Comparison of ENCODE assay signal across 17 cellular contexts in genomic region chr21:46021398-46021797, GRCh38. TPM values are rescaled to one million over a fixed set of nuclear protein-coding genes. Genes with fewer than 3 reads are reported as not detected.
DNase-seq lines count a peak whose midpoint lies in the region; ATAC-seq and TF ChIP-seq lines count a peak whose summit lies in the region.
"Had no signal": no experiment of that assay in that cellular context is flagged by ENCODE, and none has a peak within 500 bp of the region (broad histone marks: within the 10 kb centered on the region; RNA-seq: fewer than 3 reads in every experiment).

No MANE protein-coding gene starts in this region.

- TF ChIP-seq CTCF in Peyer's patch (IDR thresholded peaks at IDR 0.05) (no peak), esophagus squamous epithelium (IDR thresholded peaks at IDR 0.05) (no peak), WERI-Rb-1 (IDR thresholded peaks at IDR 0.05; ENCODE audit: low read depth, low read length) (no peak)

- no peaks in the 10 kb centered on the region for H3K36me3 ChIP-seq in Peyer's patch
- no peaks in the 10 kb centered on the region for H3K36me3 ChIP-seq in esophagus squamous epithelium
- H3K36me3 ChIP-seq in muscle layer of duodenum (ENCODE audit: control insufficient read depth in 1 of 2, insufficient read depth in 2 of 2, low read length in 2 of 2), result no peaks in the 10 kb centered on the region
- no peaks in the 10 kb centered on the region for H3K36me3 ChIP-seq in subcutaneous abdominal adipose tissue (ENCODE audit: control insufficient read depth in 5 of 5, insufficient read depth in 5 of 5, low read length in 5 of 5)
- no peaks in the 10 kb centered on the region for H3K36me3 ChIP-seq in WERI-Rb-1
- H3K36me3 ChIP-seq: heart right ventricle had no signal

- no peak overlapping the region for H3K4me3 ChIP-seq in Peyer's patch
- no peak overlapping the region for H3K4me3 ChIP-seq in esophagus squamous epithelium
- no peak overlapping the region for H3K4me3 ChIP-seq in muscle layer of duodenum (ENCODE audit: low read depth in 1 of 2, low read length in 2 of 2)
- H3K4me3 ChIP-seq in subcutaneous abdominal adipose tissue (ENCODE audit: low read depth in 1 of 5, low read length in 5 of 5), result peak overlapping the region in 2 of 5 donors; percentile 55 to 65
- no peak overlapping the region for H3K4me3 ChIP-seq in WERI-Rb-1 (ENCODE audit: low read depth, low read length)

- H3K9me3 ChIP-seq in Peyer's patch (no peaks in the 10 kb centered on the region), esophagus squamous epithelium (no peaks in the 10 kb centered on the region), muscle layer of duodenum (ENCODE audit: control insufficient read depth in 1 of 2, low read length in 2 of 2) (no peaks in the 10 kb centered on the region), subcutaneous abdominal adipose tissue (ENCODE audit: control insufficient read depth in 5 of 5, low read length in 5 of 5) (no peaks in the 10 kb centered on the region), WERI-Rb-1 (ENCODE audit: severe bottlenecking) (no peaks in the 10 kb centered on the region)
- H3K9me3 ChIP-seq: heart right ventricle had no signal

- no peaks in the 10 kb centered on the region for H3K27me3 ChIP-seq in Peyer's patch
- H3K27me3 ChIP-seq in esophagus squamous epithelium, result peaks cover 0 to 12% (median 0%) of the 10 kb centered on the region in 4 donors
- H3K27me3 ChIP-seq in muscle layer of duodenum (ENCODE audit: low read depth, low read length), result no peaks in the 10 kb centered on the region
- peaks cover 0 to 2% (median 0%) of the 10 kb centered on the region in 5 donors for H3K27me3 ChIP-seq in subcutaneous abdominal adipose tissue (ENCODE audit: control insufficient read depth in 5 of 5, insufficient read depth in 4 of 5, low read length in 5 of 5)
- no peaks in the 10 kb centered on the region for H3K27me3 ChIP-seq in WERI-Rb-1 (ENCODE audit: insufficient read depth, low read depth, severe bottlenecking)

- intact Hi-C loops in esophagus squamous epithelium (cut with DNase I), result no loop called here

- H3K9ac ChIP-seq in subcutaneous abdominal adipose tissue (ENCODE audit: low read length in 5 of 5), result peak overlapping the region in 1 of 5 donors; percentile 47

- H3K4me1 ChIP-seq in Peyer's patch (no peaks in the 10 kb centered on the region), esophagus squamous epithelium (peaks cover 2 to 22% (median 4%) of the 10 kb centered on the region in 3 donors), muscle layer of duodenum (ENCODE audit: control insufficient read depth in 1 of 2, insufficient read depth in 2 of 2, low read length in 2 of 2) (peaks cover 11 to 15% of the 10 kb centered on the region in 2 donors), subcutaneous abdominal adipose tissue (ENCODE audit: control insufficient read depth in 5 of 5, insufficient read depth in 5 of 5, low read length in 5 of 5) (peaks cover 3 to 15% (median 13%) of the 10 kb centered on the region in 5 donors)

- no peak for ATAC-seq in HG03521 (IDR thresholded peaks at IDR 0.05; ENCODE audit: unreplicated experiment)
- ATAC-seq: stimulated activated memory B cell treated with anti-CD40 and anti-IgM and Interleukin-4, amounts not matched to agents 10 μg/mL and 1 μg/mL and 100 μg/mL, for 72 hours had no signal

- no peak for TF ChIP-seq POLR2A in Peyer's patch (IDR thresholded peaks at IDR 0.05)
- no peak for TF ChIP-seq POLR2A in esophagus squamous epithelium (IDR thresholded peaks at IDR 0.05)

- no peak for DNase-seq in Peyer's patch
- DNase-seq in esophagus squamous epithelium (lab: John Stamatoyannopoulos, UW), result no peak
- DNase-seq in stimulated activated CD4-positive, alpha-beta T cell treated with anti-CD3 and anti-CD28 coated beads, Interleukin-4, amount 100 ng/mL, for 1 hour, result no peak
- DNase-seq in WERI-Rb-1, result no peak
- DNase-seq: activated CD4-positive, alpha-beta T cell treated with anti-CD3 and anti-CD28 coated beads, Interleukin-2, amount 10 ng/mL, durations not matched to agents 24 days and 14 days; activated naive CD4-positive, alpha-beta T cell treated with anti-CD3 and anti-CD28 coated beads for 36 hours; H9; heart right ventricle; left cardiac atrium; NCI-H1694 treated with DMSO at 0.1 percent for 48 hours; NCI-H2171; NCI-H524 treated with DMSO at 0.1 percent for 48 hours; stimulated activated CD4-positive, alpha-beta T cell treated with anti-CD3 and anti-CD28 coated beads, Interleukin-2, amount 100 ng/mL, for 48 hours had no signal

- H3K27ac ChIP-seq in Peyer's patch, result peak overlapping the region in 3 of 4 donors; percentile 28 to 77 (median 57)
- peak overlapping the region; percentile 33 to 84 (median 71) for H3K27ac ChIP-seq in esophagus squamous epithelium
- peak overlapping the region; percentile 80 for H3K27ac ChIP-seq in muscle layer of duodenum (ENCODE audit: low read length)
- H3K27ac ChIP-seq in subcutaneous abdominal adipose tissue (ENCODE audit: low read depth, low read length), result peak overlapping the region; percentile 15
- no peak overlapping the region for H3K27ac ChIP-seq in WERI-Rb-1

- 77 to 84% methylated on average over 2 to 5 of the region's 7 CpGs for WGBS in esophagus squamous epithelium, 2 donors

RNA-seq across cellular contexts. Expression of gene COL6A1, which starts 39.8 kb away (rescaled TPM):
- total RNA-seq in Peyer's patch, result 100 to 1,000 TPM in 3 of 4 donors, 10 to 100 TPM in 1; 37.7 to 458 (median 161) TPM
- total RNA-seq in esophagus squamous epithelium, result 100 to 1,000 TPM in 1 of 4 donors, 10 to 100 TPM in 3; 25.0 to 242 (median 54.9) TPM
